In genomic region chr15:67850995-67851535, GRCh38 we compare ENCODE assay signal across 14 cellular contexts. TPM values are rescaled to one million over a fixed set of nuclear protein-coding genes. Genes with fewer than 3 reads are reported as not detected.
DNase-seq lines count a peak whose midpoint lies in the region; ATAC-seq and TF ChIP-seq lines count a peak whose summit lies in the region.
"Had no signal": no experiment of that assay in that cellular context is flagged by ENCODE, and none has a peak within 500 bp of the region (broad histone marks: within the 10 kb centered on the region; RNA-seq: fewer than 3 reads in every experiment).

No MANE protein-coding gene starts in this region.

- H3F3A ChIP-seq in OCI-LY1 (ENCODE audit: insufficient read depth, low read length): 0 out of 2 replicates have a peak, but pooled peaks cover 3% of the 10 kb centered on the region

- TF ChIP-seq CTCF in HCT116 (IDR thresholded peaks at IDR 0.05 in 2 of 3, conservative IDR thresholded peaks at IDR 0.05 in 1 of 3; ENCODE audit: borderline replicate concordance in 1 of 3, insufficient read depth in 1 of 3, low read depth in 2 of 3, low read length in 2 of 3): no peak
- no peak for TF ChIP-seq CTCF in OCI-LY1 (IDR thresholded peaks at IDR 0.05; ENCODE audit: low read length)
- TF ChIP-seq CTCF in cardiac fibroblast (IDR thresholded peaks at IDR 0.05; ENCODE audit: low read depth, low read length): no peak

- intact Hi-C loops in HCT116 (cut with micrococcal nuclease) (no loop called here), posterior vena cava (cut with DNase I) (no loop called here)
- intact Hi-C loops in activated naive CD4-positive, alpha-beta T cell treated with anti-CD3 and anti-CD28 coated beads for 36 hours (cut with micrococcal nuclease): no loop called here

- POLR2A ChIA-PET in HCT116 (lab: Charles Lee): no interaction called here
- POLR2A ChIA-PET in naive thymus-derived CD8-positive, alpha-beta T cell (lab: Charles Lee): no interaction called here

- no peaks in the 10 kb centered on the region for H3K9me3 ChIP-seq in HCT116 (ENCODE audit: control insufficient read depth in 1 of 2, insufficient read depth in 1 of 2, low read depth in 1 of 2, low read length in 2 of 2)
- H3K9me3 ChIP-seq in OCI-LY1 (ENCODE audit: low read length): no peaks in the 10 kb centered on the region
- H3K9me3 ChIP-seq: psoas muscle had no signal

- H3K79me2 ChIP-seq in HCT116 (ENCODE audit: insufficient read depth, low read length): no peaks in the 10 kb centered on the region
- H3K79me2 ChIP-seq in OCI-LY1 (ENCODE audit: insufficient read depth, low read length): no peaks in the 10 kb centered on the region

- no peaks in the 10 kb centered on the region for H3K36me3 ChIP-seq in HCT116 (ENCODE audit: control insufficient read depth in 1 of 2, insufficient read depth in 2 of 2, low read length in 2 of 2)
- H3K36me3 ChIP-seq in OCI-LY1 (ENCODE audit: insufficient read depth, low read length): no peaks in the 10 kb centered on the region

- RAD21 ChIA-PET in HCT116 (lab: Charles Lee; ENCODE audit: low non-redundant PET in 1 of 2, low total read pairs in 2 of 2, uncharacterized antibody in 2 of 2, unreplicated experiment in 2 of 2): interaction anchor here in 1 of 2 experiments (0.7 kb wide), 1 partner anchor 457 kb away, joined by 3 read pairs; no protein-coding TSS in a partner anchor

- peak; percentile 28 for DNase-seq in HCT116 (ENCODE audit: low read depth, low spot score)
- peak; percentile 54 to 65 for DNase-seq in cardiac fibroblast (ENCODE audit: low read depth in 2 of 2)
- DNase-seq in posterior vena cava (ENCODE audit: low spot score): peak; percentile 73
- no peak for DNase-seq in naive thymus-derived CD8-positive, alpha-beta T cell
- DNase-seq in DMS114 treated with DMSO at 0.1 percent for 48 hours (lab: John Stamatoyannopoulos, UW; ENCODE audit: unreplicated experiment): no peak
- DNase-seq in COR-L47 (lab: John Stamatoyannopoulos, UW): no peak
- DNase-seq in activated naive CD4-positive, alpha-beta T cell treated with anti-CD3 and anti-CD28 coated beads for 36 hours: no peak
- DNase-seq: GOT3, NCI-H1105, psoas muscle had no signal

- BruUV-seq in HCT116 (replicated peaks; lab: Mats Ljungman, UMichigan): no TSS peak

- H3K27ac ChIP-seq in HCT116 (ENCODE audit: low read depth, low read length) (no peak overlapping the region), OCI-LY1 (ENCODE audit: low read depth, low read length, poor library complexity, severe bottlenecking) (peak overlapping the region; percentile 96)
- H3K27ac ChIP-seq: psoas muscle had no signal

- CTCF ChIA-PET in HCT116 (lab: Charles Lee): no interaction called here
- CTCF ChIA-PET in activated naive CD4-positive, alpha-beta T cell treated with anti-CD3 and anti-CD28 coated beads for 36 hours (lab: Charles Lee): no interaction called here

- H3K27me3 ChIP-seq in HCT116 (ENCODE audit: insufficient read depth, low read length) (no peaks in the 10 kb centered on the region), OCI-LY1 (ENCODE audit: insufficient read depth, low read length) (no peaks in the 10 kb centered on the region)

- peaks cover 0 to 3% (median 0%) of the 10 kb centered on the region in 9 donors for H3K9me3 Mint-ChIP-seq in naive thymus-derived CD8-positive, alpha-beta T cell
- no peaks in the 10 kb centered on the region for H3K9me3 Mint-ChIP-seq in activated naive CD4-positive, alpha-beta T cell treated with anti-CD3 and anti-CD28 coated beads for 36 hours

- H3K4me1 ChIP-seq in HCT116 (ENCODE audit: control insufficient read depth in 1 of 2, insufficient read depth in 2 of 2, low read length in 2 of 2): peaks cover 17 to 22% of the 10 kb centered on the region in 2 experiments
- H3K4me1 ChIP-seq in OCI-LY1 (ENCODE audit: insufficient read depth, low read length, severe bottlenecking): peaks cover 79% of the 10 kb centered on the region
- H3K4me1 ChIP-seq: psoas muscle had no signal

- TF ChIP-seq POLR2A in HCT116 (IDR thresholded peaks at IDR 0.05; ENCODE audit: borderline replicate concordance, extremely low read depth, insufficient read depth, insufficient read length): no peak

- peak overlapping the region; percentile 58 for H3K4me2 ChIP-seq in HCT116 (ENCODE audit: low read length)
- H3K4me2 ChIP-seq in OCI-LY1 (ENCODE audit: low read length): peak overlapping the region; percentile 3; the same call in 1 of the 2 replicates

- ATAC-seq in HCT116: peak; percentile 82
- ATAC-seq in naive thymus-derived CD8-positive, alpha-beta T cell: no peak

- peak overlapping the region in 1 of 10 donors; percentile 50 for H3K27ac Mint-ChIP-seq in naive thymus-derived CD8-positive, alpha-beta T cell
- H3K27ac Mint-ChIP-seq in activated naive CD4-positive, alpha-beta T cell treated with anti-CD3 and anti-CD28 coated beads for 36 hours: no peak overlapping the region

- H3K4me3 ChIP-seq in HCT116 (replicated peaks in 1 of 2; ENCODE audit: low read depth in 1 of 2, low read length in 2 of 2): no peak overlapping the region
- H3K4me3 ChIP-seq in OCI-LY1 (ENCODE audit: low read depth, low read length, poor library complexity, severe bottlenecking): peak overlapping the region; percentile 15
- no peak overlapping the region for H3K4me3 ChIP-seq in cardiac fibroblast (replicated peaks in 1 of 2; ENCODE audit: low read depth in 2 of 2, low read length in 2 of 2)
- H3K4me3 ChIP-seq: psoas muscle had no signal

- H2AFZ ChIP-seq in HCT116 (ENCODE audit: low read depth, low read length, poor library complexity, severe bottlenecking) (peak overlapping the region; percentile 67), OCI-LY1 (ENCODE audit: low read length) (no peak overlapping the region)

- no peak overlapping the region for H3K9ac ChIP-seq in HCT116 (ENCODE audit: low read length)
- H3K9ac ChIP-seq in OCI-LY1 (ENCODE audit: low read length): peak overlapping the region; percentile 16; the same call in 1 of the 2 replicates

- H3K4me1 Mint-ChIP-seq in naive thymus-derived CD8-positive, alpha-beta T cell: peaks cover 0 to 3% (median 0%) of the 10 kb centered on the region in 4 donors
- H3K4me1 Mint-ChIP-seq in activated naive CD4-positive, alpha-beta T cell treated with anti-CD3 and anti-CD28 coated beads for 36 hours (ENCODE audit: low read depth): peaks cover 8% of the 10 kb centered on the region

- H3K4me3 Mint-ChIP-seq in naive thymus-derived CD8-positive, alpha-beta T cell: no peak overlapping the region
- H3K4me3 Mint-ChIP-seq in activated naive CD4-positive, alpha-beta T cell treated with anti-CD3 and anti-CD28 coated beads for 36 hours: no peak overlapping the region

- no peaks in the 10 kb centered on the region for H3K36me3 Mint-ChIP-seq in naive thymus-derived CD8-positive, alpha-beta T cell
- H3K36me3 Mint-ChIP-seq in activated naive CD4-positive, alpha-beta T cell treated with anti-CD3 and anti-CD28 coated beads for 36 hours (ENCODE audit: low read depth): no peaks in the 10 kb centered on the region

- TF ChIP-seq RAD21 in HCT116 (IDR thresholded peaks at IDR 0.05; ENCODE audit: low read depth): no peak

- peaks cover 0 to 14% (median 7%) of the 10 kb centered on the region in 5 donors for H3K27me3 Mint-ChIP-seq in naive thymus-derived CD8-positive, alpha-beta T cell
- H3K27me3 Mint-ChIP-seq in activated naive CD4-positive, alpha-beta T cell treated with anti-CD3 and anti-CD28 coated beads for 36 hours (ENCODE audit: low read depth): peaks cover 5% of the 10 kb centered on the region

- H4K20me1 ChIP-seq in HCT116 (ENCODE audit: insufficient read depth): no peaks in the 10 kb centered on the region
- no peaks in the 10 kb centered on the region for H4K20me1 ChIP-seq in OCI-LY1 (ENCODE audit: insufficient read depth, low read length)

- H3K9me2 ChIP-seq in HCT116 (ENCODE audit: insufficient read depth) (no peaks in the 10 kb centered on the region), OCI-LY1 (ENCODE audit: low read depth, low read length) (no peaks in the 10 kb centered on the region)

TF ChIP-seq in HCT116, 20 proteins besides CTCF, POLR2A, EP300 and RAD21 (continues in another document):
- TF ChIP-seq POLR2AphosphoS5 (IDR thresholded peaks at IDR 0.05; ENCODE audit: low read depth, low read length): no peak
- no peak for TF ChIP-seq ZNF274 (IDR thresholded peaks at IDR 0.05; ENCODE audit: low read depth, low read length)
- TF ChIP-seq CBX3 (IDR thresholded peaks at IDR 0.05; ENCODE audit: low read depth): 0 out of 2 replicates have a peak, but pooled peaks have one; percentile 25
- TF ChIP-seq YY1 (IDR thresholded peaks at IDR 0.05; ENCODE audit: extremely low read depth, insufficient replicate concordance, low read depth, low read length): no peak
- TF ChIP-seq SIN3A (IDR thresholded peaks at IDR 0.05; ENCODE audit: low read depth): no peak
- peak; percentile 42 for TF ChIP-seq TCF7L2 (IDR thresholded peaks at IDR 0.05; ENCODE audit: borderline replicate concordance, extremely low read depth, insufficient read depth, insufficient read length)

RNA-seq across cellular contexts. Expression of gene RNU6-1, which starts 11.2 kb away (rescaled TPM):
- not detected for total RNA-seq in HCT116 (2021; ENCODE audit: unreplicated experiment)
- polyA plus RNA-seq in HCT116 (2012): not detected in 2 replicates
- not detected for total RNA-seq in posterior vena cava
- not detected for total RNA-seq in naive thymus-derived CD8-positive, alpha-beta T cell
- not detected for polyA plus RNA-seq in naive thymus-derived CD8-positive, alpha-beta T cell
- total RNA-seq in activated naive CD4-positive, alpha-beta T cell treated with anti-CD3 and anti-CD28 coated beads for 36 hours: not detected
- total RNA-seq: glomerular endothelial cell, lower leg skin, psoas muscle, ureter had no signal
- polyA plus RNA-seq: psoas muscle had no signal

RNA-seq across cellular contexts. Expression of gene SKOR1, which starts 25.8 kb away (rescaled TPM):
- 0.81 TPM for total RNA-seq in HCT116 (2021; ENCODE audit: unreplicated experiment)
- polyA plus RNA-seq in HCT116 (2012): 0.29 and 0.39 TPM in 2 replicates
- total RNA-seq in posterior vena cava: under 1 TPM; 0.51 to 0.76 TPM
- 1 to 10 TPM; 1.0 to 1.4 TPM for total RNA-seq in naive thymus-derived CD8-positive, alpha-beta T cell
- under 1 TPM in 1 of 3 donors, not detected in 2; 0.05 TPM for polyA plus RNA-seq in naive thymus-derived CD8-positive, alpha-beta T cell
- under 1 TPM; 0.07 to 0.15 TPM for total RNA-seq in activated naive CD4-positive, alpha-beta T cell treated with anti-CD3 and anti-CD28 coated beads for 36 hours
- total RNA-seq: glomerular endothelial cell had no signal

Comparison
In these comparisons a context has a peak if more than half of its experiments do, and no peak if none do; other contexts are left out.
1. DNase-seq: peak in HCT116 (single experiment), cardiac fibroblast (2 of 2) and posterior vena cava (single experiment); none in naive thymus-derived CD8-positive, alpha-beta T cell (0 of 10), DMS114 treated with DMSO at 0.1 percent for 48 hours (single experiment), COR-L47 (single experiment) and activated naive CD4-positive, alpha-beta T cell treated with anti-CD3 and anti-CD28 coated beads for 36 hours (single experiment).